Comparison of ENCODE assay signal across 1 cellular context in genomic region chr16:67846320-67847063, GRCh38.
TF ChIP-seq lines count a peak whose summit lies in the region.

Gene NUTF2, plus strand, starts transcription at chr16:67846933. Its CDS starts 18,198 bp downstream, at chr16:67865131.

TF ChIP-seq in GM23338, 12 proteins besides CTCF, POLR2A, EP300 and RAD21:
- TF ChIP-seq ZNF462 (CRISPR knock-in tag; IDR thresholded peaks at IDR 0.05) (no peak), ZNF331 (CRISPR knock-in tag; IDR thresholded peaks at IDR 0.05; ENCODE audit: low read depth) (no peak), NANOG (IDR thresholded peaks at IDR 0.05; ENCODE audit: borderline replicate concordance) (no peak), POLR2AphosphoS5 (IDR thresholded peaks at IDR 0.05; ENCODE audit: low read depth) (peak; percentile 51), ETS1 (IDR thresholded peaks at IDR 0.05) (peak; percentile 98), EZH2 (IDR thresholded peaks at IDR 0.05; ENCODE audit: low read depth, unreplicated experiment) (no peak), STAT1 (IDR thresholded peaks at IDR 0.05; ENCODE audit: unreplicated experiment) (no peak), ZNF114 (CRISPR knock-in tag; IDR thresholded peaks at IDR 0.05) (no peak), EZH2phosphoT487 (IDR thresholded peaks at IDR 0.05; ENCODE audit: unreplicated experiment) (no peak), REST (IDR thresholded peaks at IDR 0.05; ENCODE audit: unreplicated experiment) (no peak), CREB1 (CRISPR knock-in tag; IDR thresholded peaks at IDR 0.05; ENCODE audit: low read depth) (peak; percentile 79), JUNB (IDR thresholded peaks at IDR 0.05; ENCODE audit: unreplicated experiment) (no peak)
TF ChIP-seq in GM23338: peak in this region for 3.
